ENCODE assay signal across 1 cellular context in genomic region chr16:68235882-68236803, GRCh38.
TF ChIP-seq lines count a peak whose summit lies in the region.

Gene ESRP2, minus strand, starts transcription at chr16:68236127. Its CDS starts 82 bp downstream, at chr16:68236045.

TF ChIP-seq in HepG2, 621 proteins besides CTCF, POLR2A, EP300 and RAD21 (continued from another document and continues in another):
- TF ChIP-seq SIN3A (IDR thresholded peaks at IDR 0.05; ENCODE audit: borderline replicate concordance, low read depth, low read length) (peak; percentile 83; the same call in 1 of the 2 replicates), MAFG (CRISPR knock-in tag; IDR thresholded peaks at IDR 0.05) (no peak), RBM39 (IDR thresholded peaks at IDR 0.05; ENCODE audit: low read depth, low read length, poor library complexity, severe bottlenecking) (peak; percentile 30), ZNF124 (CRISPR knock-in tag; IDR thresholded peaks at IDR 0.05) (0 out of 2 replicates have a peak, but pooled peaks have one; percentile 12), ZNF121 (CRISPR knock-in tag; IDR thresholded peaks at IDR 0.05) (peak; percentile 34; the same call in 1 of the 2 replicates), ZNF136 (CRISPR knock-in tag; IDR thresholded peaks at IDR 0.05; ENCODE audit: low read depth) (peak; percentile 78; the same call in 1 of the 2 replicates), RFXAP (CRISPR knock-in tag; IDR thresholded peaks at IDR 0.05; ENCODE audit: borderline replicate concordance) (peak; percentile 75), SAFB2 (CRISPR knock-in tag; IDR thresholded peaks at IDR 0.05; ENCODE audit: borderline replicate concordance, low read depth) (peak; percentile 2), DNMT3B (CRISPR knock-in tag; conservative IDR thresholded peaks at IDR 0.05) (peak; percentile 88), PHF21A (CRISPR knock-in tag; IDR thresholded peaks at IDR 0.05) (peak; percentile 92), ZNF891 (CRISPR knock-in tag; IDR thresholded peaks at IDR 0.05) (0 out of 2 replicates have a peak, but pooled peaks have one; percentile 0), MEF2D (CRISPR knock-in tag; IDR thresholded peaks at IDR 0.05) (0 out of 2 replicates have a peak, but pooled peaks have one; percentile 44), CBX5 (CRISPR knock-in tag; IDR thresholded peaks at IDR 0.05; ENCODE audit: borderline replicate concordance) (no peak), FOSL1 (CRISPR knock-in tag; IDR thresholded peaks at IDR 0.05; ENCODE audit: borderline replicate concordance) (no peak), TFDP2 (CRISPR knock-in tag; IDR thresholded peaks at IDR 0.05) (peak; percentile 42; the same call in 1 of the 2 replicates), SNAI1 (CRISPR knock-in tag; IDR thresholded peaks at IDR 0.05; ENCODE audit: borderline replicate concordance) (peak; percentile 93), CHCHD3 (CRISPR knock-in tag; IDR thresholded peaks at IDR 0.05) (peak; percentile 59; the same call in 1 of the 2 replicates), ZNF569 (CRISPR knock-in tag; IDR thresholded peaks at IDR 0.05; ENCODE audit: borderline replicate concordance) (no peak), CHD2 (IDR thresholded peaks at IDR 0.05; ENCODE audit: low read depth, low read length) (no peak), MXD3 (CRISPR knock-in tag; IDR thresholded peaks at IDR 0.05) (peak; percentile 27; the same call in 1 of the 2 replicates), PCBP2 (optimal IDR thresholded peaks at IDR 0.05; ENCODE audit: low read depth, low read length, poor library complexity, severe bottlenecking) (no peak), ZNF749 (CRISPR knock-in tag; IDR thresholded peaks at IDR 0.05; ENCODE audit: borderline replicate concordance) (peak; percentile 44; the same call in 1 of the 2 replicates), FOXM1 (CRISPR knock-in tag; IDR thresholded peaks at IDR 0.05) (no peak), NFAT5 (CRISPR knock-in tag; IDR thresholded peaks at IDR 0.05) (peak; percentile 37; the same call in 1 of the 2 replicates), ZNF839 (CRISPR knock-in tag; IDR thresholded peaks at IDR 0.05; ENCODE audit: borderline replicate concordance) (no peak), ZNF367 (CRISPR knock-in tag; IDR thresholded peaks at IDR 0.05; ENCODE audit: borderline replicate concordance) (no peak; the same call in 1 of the 2 replicates), KLF12 (CRISPR knock-in tag; IDR thresholded peaks at IDR 0.05; ENCODE audit: borderline replicate concordance) (peak; percentile 90; the same call in 1 of the 2 replicates), ZNF446 (CRISPR knock-in tag; IDR thresholded peaks at IDR 0.05) (peak; percentile 14; the same call in 1 of the 2 replicates), ZNF781 (CRISPR knock-in tag; IDR thresholded peaks at IDR 0.05; ENCODE audit: borderline replicate concordance, not compliant biosample characterization) (no peak), MAF1 (CRISPR knock-in tag; IDR thresholded peaks at IDR 0.05; ENCODE audit: borderline replicate concordance) (peak; percentile 85; the same call in 1 of the 2 replicates), HOXA9 (CRISPR knock-in tag; IDR thresholded peaks at IDR 0.05; ENCODE audit: borderline replicate concordance) (0 out of 2 replicates have a peak, but pooled peaks have one; percentile 11), NCOR1 (IDR thresholded peaks at IDR 0.05; ENCODE audit: borderline replicate concordance, low read length) (no peak; the same call in 1 of the 2 replicates), SNAPC4 (CRISPR knock-in tag; IDR thresholded peaks at IDR 0.05) (no peak; the same call in 1 of the 2 replicates), RFXANK (CRISPR knock-in tag; IDR thresholded peaks at IDR 0.05) (no peak; the same call in 1 of the 2 replicates), ZNF333 (CRISPR knock-in tag; IDR thresholded peaks at IDR 0.05; ENCODE audit: borderline replicate concordance) (peak; percentile 94; the same call in 1 of the 2 replicates), ZNF567 (CRISPR knock-in tag; IDR thresholded peaks at IDR 0.05; ENCODE audit: borderline replicate concordance) (peak; percentile 36; the same call in 1 of the 2 replicates), POLR2AphosphoS2 (IDR thresholded peaks at IDR 0.05; ENCODE audit: low read depth, low read length) (peak; percentile 80), ZKSCAN8 (CRISPR knock-in tag; IDR thresholded peaks at IDR 0.05; ENCODE audit: borderline replicate concordance) (no peak), NONO (IDR thresholded peaks at IDR 0.05) (no peak), NONO (CRISPR knock-in tag; conservative IDR thresholded peaks at IDR 0.05) (peak; percentile 73), ZNF766 (CRISPR knock-in tag; IDR thresholded peaks at IDR 0.05; ENCODE audit: borderline replicate concordance) (no peak; the same call in 1 of the 2 replicates), ZNF547 (CRISPR knock-in tag; IDR thresholded peaks at IDR 0.05) (0 out of 2 replicates have a peak, but pooled peaks have one; percentile 15)
- TF ChIP-seq, protein P1, sequence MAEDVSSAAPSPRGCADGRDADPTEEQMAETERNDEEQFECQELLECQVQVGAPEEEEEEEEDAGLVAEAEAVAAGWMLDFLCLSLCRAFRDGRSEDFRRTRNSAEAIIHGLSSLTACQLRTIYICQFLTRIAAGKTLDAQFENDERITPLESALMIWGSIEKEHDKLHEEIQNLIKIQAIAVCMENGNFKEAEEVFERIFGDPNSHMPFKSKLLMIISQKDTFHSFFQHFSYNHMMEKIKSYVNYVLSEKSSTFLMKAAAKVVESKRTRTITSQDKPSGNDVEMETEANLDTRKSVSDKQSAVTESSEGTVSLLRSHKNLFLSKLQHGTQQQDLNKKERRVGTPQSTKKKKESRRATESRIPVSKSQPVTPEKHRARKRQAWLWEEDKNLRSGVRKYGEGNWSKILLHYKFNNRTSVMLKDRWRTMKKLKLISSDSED (CRISPR knock-in tag; IDR thresholded peaks at IDR 0.05), result peak; percentile 81; the same call in 1 of the 2 replicates
- TF ChIP-seq, protein P2, sequence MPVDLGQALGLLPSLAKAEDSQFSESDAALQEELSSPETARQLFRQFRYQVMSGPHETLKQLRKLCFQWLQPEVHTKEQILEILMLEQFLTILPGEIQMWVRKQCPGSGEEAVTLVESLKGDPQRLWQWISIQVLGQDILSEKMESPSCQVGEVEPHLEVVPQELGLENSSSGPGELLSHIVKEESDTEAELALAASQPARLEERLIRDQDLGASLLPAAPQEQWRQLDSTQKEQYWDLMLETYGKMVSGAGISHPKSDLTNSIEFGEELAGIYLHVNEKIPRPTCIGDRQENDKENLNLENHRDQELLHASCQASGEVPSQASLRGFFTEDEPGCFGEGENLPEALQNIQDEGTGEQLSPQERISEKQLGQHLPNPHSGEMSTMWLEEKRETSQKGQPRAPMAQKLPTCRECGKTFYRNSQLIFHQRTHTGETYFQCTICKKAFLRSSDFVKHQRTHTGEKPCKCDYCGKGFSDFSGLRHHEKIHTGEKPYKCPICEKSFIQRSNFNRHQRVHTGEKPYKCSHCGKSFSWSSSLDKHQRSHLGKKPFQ (CRISPR knock-in tag; IDR thresholded peaks at IDR 0.05; ENCODE audit: insufficient replicate concordance), result peak; percentile 69
- TF ChIP-seq, protein P3, sequence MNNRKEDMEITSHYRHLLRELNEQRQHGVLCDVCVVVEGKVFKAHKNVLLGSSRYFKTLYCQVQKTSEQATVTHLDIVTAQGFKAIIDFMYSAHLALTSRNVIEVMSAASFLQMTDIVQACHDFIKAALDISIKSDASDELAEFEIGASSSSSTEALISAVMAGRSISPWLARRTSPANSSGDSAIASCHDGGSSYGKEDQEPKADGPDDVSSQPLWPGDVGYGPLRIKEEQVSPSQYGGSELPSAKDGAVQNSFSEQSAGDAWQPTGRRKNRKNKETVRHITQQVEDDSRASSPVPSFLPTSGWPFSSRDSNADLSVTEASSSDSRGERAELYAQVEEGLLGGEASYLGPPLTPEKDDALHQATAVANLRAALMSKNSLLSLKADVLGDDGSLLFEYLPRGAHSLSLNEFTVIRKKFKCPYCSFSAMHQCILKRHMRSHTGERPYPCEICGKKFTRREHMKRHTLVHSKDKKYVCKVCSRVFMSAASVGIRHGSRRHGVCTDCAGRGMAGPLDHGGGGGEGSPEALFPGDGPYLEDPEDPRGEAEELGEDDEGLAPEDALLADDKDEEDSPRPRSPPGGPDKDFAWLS (CRISPR knock-in tag; IDR thresholded peaks at IDR 0.05; ENCODE audit: borderline replicate concordance), result peak; percentile 64; the same call in 1 of the 2 replicates
- TF ChIP-seq, protein P4, sequence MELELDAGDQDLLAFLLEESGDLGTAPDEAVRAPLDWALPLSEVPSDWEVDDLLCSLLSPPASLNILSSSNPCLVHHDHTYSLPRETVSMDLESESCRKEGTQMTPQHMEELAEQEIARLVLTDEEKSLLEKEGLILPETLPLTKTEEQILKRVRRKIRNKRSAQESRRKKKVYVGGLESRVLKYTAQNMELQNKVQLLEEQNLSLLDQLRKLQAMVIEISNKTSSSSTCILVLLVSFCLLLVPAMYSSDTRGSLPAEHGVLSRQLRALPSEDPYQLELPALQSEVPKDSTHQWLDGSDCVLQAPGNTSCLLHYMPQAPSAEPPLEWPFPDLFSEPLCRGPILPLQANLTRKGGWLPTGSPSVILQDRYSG (CRISPR knock-in tag; IDR thresholded peaks at IDR 0.05), result 0 out of 2 replicates have a peak, but pooled peaks have one; percentile 56
